9 cellular contexts compared by ENCODE assay signal in the genomic region with DNA sequence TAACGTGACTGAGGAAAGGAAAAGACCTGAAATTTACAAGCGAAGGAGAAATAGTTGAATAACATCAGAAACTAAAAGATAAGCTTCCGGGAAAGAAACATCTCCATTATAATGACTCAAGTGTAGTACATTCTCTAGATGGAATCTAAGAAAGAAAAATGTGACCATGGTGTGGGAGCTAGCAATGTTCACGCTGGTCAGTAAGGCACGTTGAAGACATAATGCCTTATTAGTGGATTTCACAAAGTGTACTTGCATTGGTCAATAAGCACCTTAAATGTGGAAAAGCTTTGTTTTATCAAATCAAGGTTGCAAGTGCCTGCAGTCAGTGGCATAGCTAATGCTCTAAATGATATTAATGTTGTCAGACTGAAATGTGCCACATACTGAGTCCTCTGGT. TPM values are rescaled to one million over a fixed set of nuclear protein-coding genes. Genes with fewer than 3 reads are reported as not detected.
DNase-seq lines count a peak whose midpoint lies in the region; ATAC-seq and TF ChIP-seq lines count a peak whose summit lies in the region.
"Had no signal": no experiment of that assay in that cellular context is flagged by ENCODE, and none has a peak within 500 bp of the region (broad histone marks: within the 10 kb centered on the region; RNA-seq: fewer than 3 reads in every experiment).

No MANE protein-coding gene starts in this region.

- peaks cover 54% of the 10 kb centered on the region for H3K27me3 Mint-ChIP-seq in activated naive CD4-positive, alpha-beta T cell treated with anti-CD3 and anti-CD28 coated beads for 36 hours (ENCODE audit: low read depth)
- peaks cover 16% of the 10 kb centered on the region for H3K27me3 Mint-ChIP-seq in brain

- peaks cover 0 to 35% (median 17%) of the 10 kb centered on the region in 4 donors for H3K4me1 ChIP-seq in transverse colon

- no peaks in the 10 kb centered on the region for H3K36me3 ChIP-seq in transverse colon

- peaks cover 19% of the 10 kb centered on the region for H3K4me1 Mint-ChIP-seq in activated naive CD4-positive, alpha-beta T cell treated with anti-CD3 and anti-CD28 coated beads for 36 hours (ENCODE audit: low read depth)
- H3K4me1 Mint-ChIP-seq in brain = peaks cover 30% of the 10 kb centered on the region

- DNase-seq in activated naive CD4-positive, alpha-beta T cell treated with anti-CD3 and anti-CD28 coated beads for 36 hours = no peak
- no peak for DNase-seq in activated naive CD4-positive, alpha-beta T cell treated with anti-CD3 and anti-CD28 coated beads, Interleukin-2, amount 50 U/mL, for 72 hours (ENCODE audit: low spot score in 2 of 2)
- DNase-seq in medulla oblongata (ENCODE audit: extremely low spot score) = peak; percentile 17
- no peak for DNase-seq in transverse colon
- no peak for DNase-seq in SW480 (ENCODE audit: low spot score)
- DNase-seq: activated gamma-delta T cell had no signal

- no peak for TF ChIP-seq EP300 in transverse colon (IDR thresholded peaks at IDR 0.05; ENCODE audit: low read depth)

- H3K27ac Mint-ChIP-seq in activated naive CD4-positive, alpha-beta T cell treated with anti-CD3 and anti-CD28 coated beads for 36 hours = no peak overlapping the region
- no peak overlapping the region for H3K27ac Mint-ChIP-seq in activated naive CD4-positive, alpha-beta T cell treated with anti-CD3 and anti-CD28 coated beads, Interleukin-2, amount 50 U/mL, for 72 hours
- peak overlapping the region; percentile 72 to 82 (median 77) for H3K27ac Mint-ChIP-seq in brain

- H3K9me3 Mint-ChIP-seq in activated naive CD4-positive, alpha-beta T cell treated with anti-CD3 and anti-CD28 coated beads for 36 hours = no peaks in the 10 kb centered on the region
- no peaks in the 10 kb centered on the region for H3K9me3 Mint-ChIP-seq in activated naive CD4-positive, alpha-beta T cell treated with anti-CD3 and anti-CD28 coated beads, Interleukin-2, amount 50 U/mL, for 72 hours
- H3K9me3 Mint-ChIP-seq in brain = no peaks in the 10 kb centered on the region

- H3K9me3 ChIP-seq in transverse colon = no peaks in the 10 kb centered on the region

- H3K27me3 ChIP-seq in transverse colon = peaks cover 12% of the 10 kb centered on the region

- no peak for TF ChIP-seq POLR2A in transverse colon (IDR thresholded peaks at IDR 0.05)

- in situ Hi-C loops in transverse colon (cut with MboI; ENCODE audit: low pct_ligation_motif_present in 1 of 4, low pct_unique_long_range_greater_than_20kb in 1 of 4, low sequenced_read_pairs in 3 of 4) = loop anchor here in 1 of 4 donors (25.0 kb wide), 1 partner anchor 611 kb away; no protein-coding TSS in a partner anchor

- peaks cover 2% of the 10 kb centered on the region for H3K36me3 Mint-ChIP-seq in activated naive CD4-positive, alpha-beta T cell treated with anti-CD3 and anti-CD28 coated beads for 36 hours (ENCODE audit: low read depth)
- peaks cover 0 to 25% of the 10 kb centered on the region in 2 donors for H3K36me3 Mint-ChIP-seq in activated naive CD4-positive, alpha-beta T cell treated with anti-CD3 and anti-CD28 coated beads, Interleukin-2, amount 50 U/mL, for 72 hours
- H3K36me3 Mint-ChIP-seq in brain = no peaks in the 10 kb centered on the region

- H3K4me3 ChIP-seq in transverse colon = peak overlapping the region in 3 of 4 donors; percentile 55 to 89 (median 86)

- H3K4me3 Mint-ChIP-seq in activated naive CD4-positive, alpha-beta T cell treated with anti-CD3 and anti-CD28 coated beads for 36 hours = peak overlapping the region; percentile 42
- peak overlapping the region; percentile 89 to 99 (median 95) for H3K4me3 Mint-ChIP-seq in brain

- intact Hi-C loops in activated naive CD4-positive, alpha-beta T cell treated with anti-CD3 and anti-CD28 coated beads for 36 hours (cut with micrococcal nuclease) = loop anchor here (2.0 to 10.0 kb wide), 3 partner anchors 188 to 1232 kb away; no protein-coding TSS in a partner anchor
- intact Hi-C loops in transverse colon (cut with DNase I; ENCODE audit: low total_unique reads) = loop anchor here (5.0 kb wide), 2 partner anchors 116 to 406 kb away; no protein-coding TSS in a partner anchor

- TF ChIP-seq CTCF in brain (conservative IDR thresholded peaks at IDR 0.05) = no peak
- TF ChIP-seq CTCF in transverse colon (IDR thresholded peaks at IDR 0.05) = no peak

- ATAC-seq in activated naive CD4-positive, alpha-beta T cell treated with anti-CD3 and anti-CD28 coated beads, Interleukin-2, amount 50 U/mL, for 72 hours = no peak
- ATAC-seq in GM19023 (IDR thresholded peaks at IDR 0.05; ENCODE audit: unreplicated experiment) (no peak), HG03378 (IDR thresholded peaks at IDR 0.05; ENCODE audit: unreplicated experiment) (no peak)

- CTCF ChIA-PET in activated naive CD4-positive, alpha-beta T cell treated with anti-CD3 and anti-CD28 coated beads for 36 hours (lab: Charles Lee) = interaction anchor here (0.6 to 1.3 kb wide), 5 partner anchors 34 to 286 kb away, joined by 3 to 10 read pairs (median 3); no protein-coding TSS in a partner anchor

- peak overlapping the region; percentile 87 to 94 (median 90) for H3K27ac ChIP-seq in transverse colon

- 4% methylated on average over 3 to 5 of the region's 5 CpGs for WGBS in transverse colon (ENCODE audit: low coverage in 1 of 2), 2 donors

RNA-seq across cellular contexts. Expression of gene LARGE1, which starts 2.8 kb away (rescaled TPM):
- total RNA-seq in activated naive CD4-positive, alpha-beta T cell treated with anti-CD3 and anti-CD28 coated beads for 36 hours = 1 to 10 TPM in 1 of 2 experiments, under 1 TPM in 1; 0.69 to 1.1 TPM
- total RNA-seq in activated naive CD4-positive, alpha-beta T cell treated with anti-CD3 and anti-CD28 coated beads, Interleukin-2, amount 50 U/mL, for 72 hours = 1 to 10 TPM; 1.1 to 1.5 TPM
- 10.1 TPM for polyA plus RNA-seq in brain (ENCODE audit: insufficient read depth, low read depth, low replicate concordance)
- 100 to 1,000 TPM in 2 of 4 donors, 10 to 100 TPM in 2; 46.5 to 304 (median 80.5) TPM for total RNA-seq in transverse colon

Comparison
In these comparisons a context has a peak if more than half of its experiments do, and no peak if none do; other contexts are left out.
1. H3K27ac Mint-ChIP-seq: peak in brain (5 of 5); none in activated naive CD4-positive, alpha-beta T cell treated with anti-CD3 and anti-CD28 coated beads for 36 hours (single experiment) and activated naive CD4-positive, alpha-beta T cell treated with anti-CD3 and anti-CD28 coated beads, Interleukin-2, amount 50 U/mL, for 72 hours (0 of 2).
2. RNA of gene LARGE1, which starts 2.8 kb away (total RNA-seq): 46.5 to 304 TPM in transverse colon; 1.1 to 1.5 TPM in activated naive CD4-positive, alpha-beta T cell treated with anti-CD3 and anti-CD28 coated beads, Interleukin-2, amount 50 U/mL, for 72 hours and 0.69 to 1.1 TPM in activated naive CD4-positive, alpha-beta T cell treated with anti-CD3 and anti-CD28 coated beads for 36 hours; every median in the first group is over 10 times any median in the second.